8 cellular contexts compared by ENCODE assay signal in genomic region chr12:26340649-26341048, GRCh38.
A peak's percentile ranks its signal among the peaks of the same experiment; 100 is the strongest.
DNase-seq lines count a peak whose midpoint lies in the region; ATAC-seq, FAIRE-seq and TF ChIP-seq lines count a peak whose summit lies in the region.

No MANE protein-coding gene starts in this region.

- no peaks in the 10 kb centered on the region for H3K27me3 Mint-ChIP-seq in effector memory CD8-positive, alpha-beta T cell

- no peak overlapping the region for H3K27ac Mint-ChIP-seq in effector memory CD8-positive, alpha-beta T cell

- no peak for TF ChIP-seq POLR2A in GM12892 (IDR thresholded peaks at IDR 0.05; ENCODE audit: low read depth, low read length)
- no peak for TF ChIP-seq POLR2A in suprapubic skin (IDR thresholded peaks at IDR 0.05)

- peak overlapping the region; percentile 18 for H4K91ac ChIP-seq in mesenchymal stem cell (ENCODE audit: low read length)

- no peak for DNase-seq in GM12892 (ENCODE audit: insufficient read length)
- DNase-seq in mesenchymal stem cell = no peak
- DNase-seq in suprapubic skin (ENCODE audit: low spot score in 2 of 2) = no peak
- no peak for DNase-seq in ecto neural progenitor cell (ENCODE audit: low spot score)
- no peak for DNase-seq in stimulated activated CD4-positive, alpha-beta T cell treated with anti-CD3 and anti-CD28 coated beads, Interleukin-2, amount 100 ng/mL, for 48 hours
- no peak for DNase-seq in effector memory CD8-positive, alpha-beta T cell

- H3K4me1 ChIP-seq in OCI-LY3 (ENCODE audit: low read length) (peaks cover 35% of the 10 kb centered on the region), mesenchymal stem cell (ENCODE audit: control insufficient read depth, insufficient read depth, low read depth, low read length) (peaks cover 7% of the 10 kb centered on the region), suprapubic skin (no peaks in the 10 kb centered on the region)

- H3K36me3 ChIP-seq in OCI-LY3 (replicated peaks; ENCODE audit: low read depth, low read length) = peaks cover 25% of the 10 kb centered on the region
- H3K36me3 ChIP-seq in mesenchymal stem cell (ENCODE audit: control insufficient read depth in 1 of 2, insufficient read depth in 2 of 2, low read depth in 1 of 2, low read length in 2 of 2) = peaks cover 0 to 2% of the 10 kb centered on the region in 2 experiments
- H3K36me3 ChIP-seq in suprapubic skin = peaks cover 3% of the 10 kb centered on the region

- no peaks in the 10 kb centered on the region for H3K9me3 ChIP-seq in OCI-LY3 (ENCODE audit: insufficient read depth, low read length)
- H3K9me3 ChIP-seq in mesenchymal stem cell (ENCODE audit: control insufficient read depth, low read length) = no peaks in the 10 kb centered on the region
- H3K9me3 ChIP-seq in suprapubic skin = no peaks in the 10 kb centered on the region

- 100% methylated on average over 1 of the region's 1 CpG for WGBS in mesenchymal stem cell
- 25% methylated on average over 1 of the region's 1 CpG for WGBS in suprapubic skin

- peaks cover 10% of the 10 kb centered on the region for H4K20me1 ChIP-seq in OCI-LY3 (ENCODE audit: insufficient read depth, low read length)

- no peak for TF ChIP-seq CTCF in OCI-LY3 (IDR thresholded peaks at IDR 0.05; ENCODE audit: low read depth, low read length)
- TF ChIP-seq CTCF in suprapubic skin (IDR thresholded peaks at IDR 0.05) = no peak

- no peak overlapping the region for H2BK120ac ChIP-seq in mesenchymal stem cell (ENCODE audit: low read depth, low read length)

- no peak overlapping the region for H2BK5ac ChIP-seq in mesenchymal stem cell (ENCODE audit: low read depth, low read length, poor library complexity, severe bottlenecking)

- no peak overlapping the region for H3K9ac ChIP-seq in OCI-LY3 (ENCODE audit: low read length)
- no peak overlapping the region for H3K9ac ChIP-seq in mesenchymal stem cell (ENCODE audit: low read length)

- no peak overlapping the region for H3K4me3 Mint-ChIP-seq in effector memory CD8-positive, alpha-beta T cell

- H2AFZ ChIP-seq in OCI-LY3 (ENCODE audit: low read depth, low read length) (no peak overlapping the region), mesenchymal stem cell (ENCODE audit: low read depth, low read length) (no peak overlapping the region)

- H3K27me3 ChIP-seq in OCI-LY3 (ENCODE audit: low read depth, low read length) (no peaks in the 10 kb centered on the region), mesenchymal stem cell (ENCODE audit: control insufficient read depth in 1 of 2, insufficient read depth in 1 of 2, low read length in 2 of 2) (no peaks in the 10 kb centered on the region), suprapubic skin (no peaks in the 10 kb centered on the region)

- H3K27ac ChIP-seq in OCI-LY3 (ENCODE audit: low read length) (peak overlapping the region; percentile 4; the same call in 1 of the 2 replicates), mesenchymal stem cell (ENCODE audit: low read length, poor library complexity, severe bottlenecking) (no peak overlapping the region), suprapubic skin (no peak overlapping the region)

- H3K4me3 ChIP-seq in OCI-LY3 (ENCODE audit: low read length) (no peak overlapping the region), mesenchymal stem cell (ENCODE audit: insufficient read depth in 1 of 2, low read depth in 1 of 2, low read length in 2 of 2) (no peak overlapping the region), suprapubic skin (no peak overlapping the region)

- H2BK12ac ChIP-seq in mesenchymal stem cell (ENCODE audit: low read length in 2 of 2) = no peak overlapping the region

- FAIRE-seq in GM12892 (lab: Jason Lieb, UNC) = peak; percentile 14

- H2BK15ac ChIP-seq in mesenchymal stem cell (ENCODE audit: low read depth, poor library complexity, severe bottlenecking) = no peak overlapping the region

- H3K4ac ChIP-seq in mesenchymal stem cell (ENCODE audit: low read depth in 1 of 2, low read length in 2 of 2) = no peak overlapping the region

- H2AK5ac ChIP-seq in mesenchymal stem cell (ENCODE audit: low read length, severe bottlenecking) = no peak overlapping the region

- peaks cover 16% of the 10 kb centered on the region for H3K36me3 Mint-ChIP-seq in effector memory CD8-positive, alpha-beta T cell (ENCODE audit: insufficient read depth)

- H3K79me1 ChIP-seq in mesenchymal stem cell (replicated peaks; ENCODE audit: low read length, poor library complexity, severe bottlenecking) = no peaks in the 10 kb centered on the region

- H4K8ac ChIP-seq in mesenchymal stem cell (ENCODE audit: low read length) = peak overlapping the region; percentile 2

- H3K23ac ChIP-seq in mesenchymal stem cell (ENCODE audit: low read length in 2 of 2) = no peak overlapping the region

- H3K4me2 ChIP-seq in OCI-LY3 (ENCODE audit: low read length) (peak overlapping the region; percentile 38), mesenchymal stem cell (ENCODE audit: low read length, poor library complexity, severe bottlenecking) (no peak overlapping the region)

- H3K9me3 Mint-ChIP-seq in effector memory CD8-positive, alpha-beta T cell = no peaks in the 10 kb centered on the region

- no peaks in the 10 kb centered on the region for H3K4me1 Mint-ChIP-seq in effector memory CD8-positive, alpha-beta T cell (ENCODE audit: low read depth in 2 of 2)

- ATAC-seq in HG02571 (IDR thresholded peaks at IDR 0.05; ENCODE audit: unreplicated experiment) = peak; percentile 55
- no peak for ATAC-seq in effector memory CD8-positive, alpha-beta T cell (replicated peaks)

- H3K14ac ChIP-seq in mesenchymal stem cell (ENCODE audit: low read length in 2 of 2) = no peak overlapping the region

- no peaks in the 10 kb centered on the region for H3K79me2 ChIP-seq in OCI-LY3 (ENCODE audit: low read length)

- peak overlapping the region in 1 of 2 experiments; percentile 66 for H3K18ac ChIP-seq in mesenchymal stem cell (ENCODE audit: low read depth in 1 of 2, low read length in 2 of 2)

- TF ChIP-seq EP300 in suprapubic skin (IDR thresholded peaks at IDR 0.05) = no peak
